ENCODE assay signal across 8 cellular contexts in the genomic region with DNA sequence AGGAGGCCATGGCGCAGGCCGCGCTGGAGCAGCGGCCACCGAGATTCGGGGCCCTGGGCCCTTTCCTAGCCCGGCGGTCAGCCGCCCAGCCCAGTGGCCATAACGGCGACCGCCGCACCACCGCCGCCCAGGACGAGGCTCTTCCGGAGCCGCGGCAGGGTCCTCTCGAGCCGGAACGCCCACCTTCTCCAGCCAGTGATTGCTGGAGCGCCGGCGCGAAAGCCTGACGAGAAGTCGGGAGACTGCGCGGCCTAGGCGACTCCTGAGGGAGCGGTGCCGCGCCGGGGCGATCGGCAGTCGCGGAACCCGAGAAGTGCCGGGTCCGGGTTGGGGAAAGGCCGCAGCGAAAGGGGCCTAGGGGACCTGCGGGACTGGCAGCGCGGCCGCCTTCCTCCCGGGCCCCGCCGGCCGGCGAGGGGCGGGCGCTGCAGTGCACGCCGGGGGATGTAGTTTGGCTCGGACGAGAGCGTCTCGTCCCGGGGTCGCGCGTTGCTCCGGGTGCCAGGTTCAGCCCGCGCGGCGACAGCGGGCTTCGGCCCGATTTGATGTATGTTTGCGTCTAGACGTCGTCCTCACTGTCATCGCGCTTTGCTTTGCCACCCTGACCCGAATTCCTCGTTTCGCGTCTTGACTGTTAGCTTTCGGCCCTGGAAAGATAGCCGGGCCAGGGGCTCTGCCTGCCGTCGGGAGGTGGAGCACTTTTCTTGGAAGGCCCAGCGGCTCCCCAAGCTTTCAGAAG. TPM values are rescaled to one million over a fixed set of nuclear protein-coding genes. Genes with fewer than 3 reads are reported as not detected.
A peak's percentile ranks its signal among the peaks of the same experiment; 100 is the strongest.
DNase-seq lines count a peak whose midpoint lies in the region; ATAC-seq lines count a peak whose summit lies in the region.

A gene with protein sequence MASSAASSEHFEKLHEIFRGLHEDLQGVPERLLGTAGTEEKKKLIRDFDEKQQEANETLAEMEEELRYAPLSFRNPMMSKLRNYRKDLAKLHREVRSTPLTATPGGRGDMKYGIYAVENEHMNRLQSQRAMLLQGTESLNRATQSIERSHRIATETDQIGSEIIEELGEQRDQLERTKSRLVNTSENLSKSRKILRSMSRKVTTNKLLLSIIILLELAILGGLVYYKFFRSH (minus strand): TSS at position 153 of the 739 bp plus-strand sequence. CDS start 143 bp downstream, at position 10.

- H3K27ac Mint-ChIP-seq in activated T-helper 1 cell treated with anti-CD3 and anti-CD28 coated beads, Interleukin-12 subunit alpha, Interleukin-12 subunit beta, Interleukin-2, Interleukin-4 antibody, amounts not matched to agents 30 ng/mL and 10 ng/mL and 1 ng/mL, durations not matched to agents 14 hours and 24 hours and 36 hours, result peak within 1 kb of the TSS; percentile 87
- H3K27ac Mint-ChIP-seq in naive thymus-derived CD4-positive, alpha-beta T cell, result peak within 1 kb of the TSS; percentile 82 to 96 (median 92)

- H3K4me1 ChIP-seq in naive thymus-derived CD4-positive, alpha-beta T cell (ENCODE audit: control insufficient read depth in 2 of 2, insufficient read depth in 2 of 2, low read length in 2 of 2), result peaks cover 17 to 21% of the 10 kb centered on the region in 2 donors

- peak within 1 kb of the TSS; percentile 85 for H3K27ac ChIP-seq in KOPT-K1 (ENCODE audit: low read depth, low read length, poor library complexity, severe bottlenecking)
- H3K27ac ChIP-seq in naive thymus-derived CD4-positive, alpha-beta T cell (ENCODE audit: low read depth, low read length), result peak within 1 kb of the TSS; percentile 95

- no peaks in the 10 kb centered on the region for H3K27me3 ChIP-seq in naive thymus-derived CD4-positive, alpha-beta T cell (ENCODE audit: control insufficient read depth in 2 of 2, insufficient read depth in 2 of 2, low read length in 2 of 2)

- H3K4me3 Mint-ChIP-seq in activated T-helper 1 cell treated with anti-CD3 and anti-CD28 coated beads, Interleukin-12 subunit alpha, Interleukin-12 subunit beta, Interleukin-2, Interleukin-4 antibody, amounts not matched to agents 30 ng/mL and 10 ng/mL and 1 ng/mL, durations not matched to agents 14 hours and 24 hours and 36 hours, result peak within 1 kb of the TSS; percentile 90
- peak within 1 kb of the TSS; percentile 91 to 96 (median 93) for H3K4me3 Mint-ChIP-seq in naive thymus-derived CD4-positive, alpha-beta T cell

- no peaks in the 10 kb centered on the region for H3K9me3 ChIP-seq in KOPT-K1 (ENCODE audit: insufficient read depth, low read length, poor library complexity, severe bottlenecking)
- H3K9me3 ChIP-seq in naive thymus-derived CD4-positive, alpha-beta T cell (ENCODE audit: control insufficient read depth in 2 of 3, low read length in 3 of 3), result no peaks in the 10 kb centered on the region

- CTCF ChIA-PET in naive thymus-derived CD4-positive, alpha-beta T cell (lab: Charles Lee), result interaction anchor here (1.1 to 1.9 kb wide), 2 partner anchors 29 to 56 kb away, joined by 3 to 8 read pairs; no protein-coding TSS in a partner anchor

- POLR2A ChIA-PET in naive thymus-derived CD4-positive, alpha-beta T cell (lab: Charles Lee), result interaction anchor here (0.6 to 3.1 kb wide), 9 partner anchors 8 to 74 kb away, joined by 3 to 14 read pairs (median 5); a partner anchor contains a TSS

- H3K27me3 Mint-ChIP-seq in activated T-helper 1 cell treated with anti-CD3 and anti-CD28 coated beads, Interleukin-12 subunit alpha, Interleukin-12 subunit beta, Interleukin-2, Interleukin-4 antibody, amounts not matched to agents 30 ng/mL and 10 ng/mL and 1 ng/mL, durations not matched to agents 14 hours and 24 hours and 36 hours (ENCODE audit: insufficient read depth), result no peaks in the 10 kb centered on the region
- no peaks in the 10 kb centered on the region for H3K27me3 Mint-ChIP-seq in naive thymus-derived CD4-positive, alpha-beta T cell

- peaks cover 41% of the 10 kb centered on the region for H3K4me1 Mint-ChIP-seq in activated T-helper 1 cell treated with anti-CD3 and anti-CD28 coated beads, Interleukin-12 subunit alpha, Interleukin-12 subunit beta, Interleukin-2, Interleukin-4 antibody, amounts not matched to agents 30 ng/mL and 10 ng/mL and 1 ng/mL, durations not matched to agents 14 hours and 24 hours and 36 hours (ENCODE audit: low read depth)
- peaks cover 22 to 62% (median 55%) of the 10 kb centered on the region in 7 donors for H3K4me1 Mint-ChIP-seq in naive thymus-derived CD4-positive, alpha-beta T cell

- H3K36me3 ChIP-seq in KOPT-K1 (ENCODE audit: insufficient read depth, low read length), result peaks cover 40% of the 10 kb centered on the region
- H3K36me3 ChIP-seq in naive thymus-derived CD4-positive, alpha-beta T cell (ENCODE audit: control insufficient read depth in 2 of 3, insufficient read depth in 3 of 3, low read length in 3 of 3), result peaks cover 0 to 21% (median 4%) of the 10 kb centered on the region in 3 experiments

- intact Hi-C loops in activated T-helper 1 cell treated with anti-CD3 and anti-CD28 coated beads, Interleukin-12 subunit alpha, Interleukin-12 subunit beta, Interleukin-2, Interleukin-4 antibody, amounts not matched to agents 30 ng/mL and 10 ng/mL and 1 ng/mL, durations not matched to agents 14 hours and 24 hours and 36 hours (cut with micrococcal nuclease), result loop anchor here (1.0 to 10.0 kb wide), 7 partner anchors 21 to 1720 kb away; a partner anchor contains a TSS
- intact Hi-C loops in naive thymus-derived CD4-positive, alpha-beta T cell (cut with micrococcal nuclease), result loop anchor here (1.0 to 2.0 kb wide), 12 partner anchors 21 to 1936 kb away; a partner anchor contains a TSS

- DNase-seq in Daoy (ENCODE audit: low read depth) (peak; percentile 88), RKO (ENCODE audit: low spot score) (peak; percentile 81), fibroblast of gingiva (ENCODE audit: low read depth) (peak; percentile 74)
- DNase-seq in activated T-helper 1 cell treated with anti-CD3 and anti-CD28 coated beads, Interleukin-12 subunit alpha, Interleukin-12 subunit beta, Interleukin-2, Interleukin-4 antibody, amounts not matched to agents 30 ng/mL and 10 ng/mL and 1 ng/mL, durations not matched to agents 14 hours and 24 hours and 36 hours (ENCODE audit: low spot score), result peak; percentile 70
- peak; percentile 71 to 84 (median 80) for DNase-seq in naive thymus-derived CD4-positive, alpha-beta T cell
- DNase-seq in stimulated activated naive CD4-positive, alpha-beta T cell (lab: John Stamatoyannopoulos, UW), result peak; percentile 64 to 91 (median 80)

- peak; percentile 82 for ATAC-seq in GM21825 (IDR thresholded peaks at IDR 0.05; ENCODE audit: unreplicated experiment)
- ATAC-seq in naive thymus-derived CD4-positive, alpha-beta T cell, result peak; percentile 95

- no peaks in the 10 kb centered on the region for H3K9me3 Mint-ChIP-seq in activated T-helper 1 cell treated with anti-CD3 and anti-CD28 coated beads, Interleukin-12 subunit alpha, Interleukin-12 subunit beta, Interleukin-2, Interleukin-4 antibody, amounts not matched to agents 30 ng/mL and 10 ng/mL and 1 ng/mL, durations not matched to agents 14 hours and 24 hours and 36 hours
- no peaks in the 10 kb centered on the region for H3K9me3 Mint-ChIP-seq in naive thymus-derived CD4-positive, alpha-beta T cell

- peaks cover 24% of the 10 kb centered on the region for H3K36me3 Mint-ChIP-seq in activated T-helper 1 cell treated with anti-CD3 and anti-CD28 coated beads, Interleukin-12 subunit alpha, Interleukin-12 subunit beta, Interleukin-2, Interleukin-4 antibody, amounts not matched to agents 30 ng/mL and 10 ng/mL and 1 ng/mL, durations not matched to agents 14 hours and 24 hours and 36 hours (ENCODE audit: low read depth)
- peaks cover 0 to 10% (median 5%) of the 10 kb centered on the region in 5 donors for H3K36me3 Mint-ChIP-seq in naive thymus-derived CD4-positive, alpha-beta T cell

- H3K4me3 ChIP-seq in naive thymus-derived CD4-positive, alpha-beta T cell (ENCODE audit: low read length), result peak within 1 kb of the TSS; percentile 65

RNA-seq across cellular contexts. Expression of the gene that starts here (rescaled TPM):
- total RNA-seq in Daoy (2014; rRNA removed; shearing (Covaris generic)), result 52.6 and 55.9 TPM in 2 replicates
- 77.7 and 77.8 TPM in 2 replicates for total RNA-seq in activated T-helper 1 cell treated with anti-CD3 and anti-CD28 coated beads, Interleukin-12 subunit alpha, Interleukin-12 subunit beta, Interleukin-2, Interleukin-4 antibody, amounts not matched to agents 30 ng/mL and 10 ng/mL and 1 ng/mL, durations not matched to agents 14 hours and 24 hours and 36 hours
- 10 to 100 TPM; 49.2 to 82.4 (median 65.9) TPM for total RNA-seq in naive thymus-derived CD4-positive, alpha-beta T cell
- polyA plus RNA-seq in naive thymus-derived CD4-positive, alpha-beta T cell, result 10 to 100 TPM; 53.7 to 99.7 TPM

Comparison
In these comparisons a context has a peak if more than half of its experiments do, and no peak if none do; other contexts are left out.
1. Peak in every context shown above with its lines: DNase-seq, ATAC-seq, H3K4me3 ChIP-seq and H3K27ac ChIP-seq.